15 cellular contexts compared by ENCODE assay signal in the genomic region with DNA sequence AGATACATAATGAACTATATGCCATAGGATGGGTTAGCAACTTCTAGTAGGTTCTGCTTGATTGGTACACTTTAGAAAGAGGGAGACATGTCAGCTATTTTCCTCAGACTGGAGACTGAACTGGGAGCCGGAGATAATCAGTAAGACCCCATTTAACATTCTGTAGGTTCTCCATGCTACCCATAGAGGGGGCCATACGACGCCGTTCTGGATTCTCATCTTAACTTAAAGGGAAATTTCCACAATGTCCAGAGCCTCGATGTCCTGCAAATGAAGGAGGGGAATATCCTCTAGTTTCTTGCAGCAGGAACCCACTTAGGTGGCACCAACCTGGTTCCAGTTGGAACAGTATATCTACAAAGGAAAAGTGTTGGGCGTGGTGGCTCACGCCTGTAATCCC. TPM values are rescaled to one million over a fixed set of nuclear protein-coding genes. Genes with fewer than 3 reads are reported as not detected.
DNase-seq lines count a peak whose midpoint lies in the region; ATAC-seq, FAIRE-seq and TF ChIP-seq lines count a peak whose summit lies in the region.
"Had no signal": no experiment of that assay in that cellular context is flagged by ENCODE, and none has a peak within 500 bp of the region (broad histone marks: within the 10 kb centered on the region; RNA-seq: fewer than 3 reads in every experiment).

No MANE protein-coding gene starts in this region.

- peak; percentile 18 to 44; a peak in 1 of 4 replicates for TF ChIP-seq RAD21 in K562 (CRISPR knock-in tag; conservative IDR thresholded peaks at IDR 0.05 in 1 of 2, IDR thresholded peaks at IDR 0.05 in 1 of 2)

- 19% methylated on average over 7 of the region's 7 CpGs for WGBS in K562 (ENCODE audit: insufficient coverage, low coverage, missing lambda C conversion rate)

- POLR2A ChIA-PET in K562 (lab: Yijun Ruan, JAX) = interaction anchor here (1.1 kb wide), 1 partner anchor 22 kb away, joined by 3 read pairs; no protein-coding TSS in a partner anchor

- H3K9me3 ChIP-seq in K562 (replicated peaks; ENCODE audit: control insufficient read depth, insufficient read depth, low read depth, low read length) = no peaks in the 10 kb centered on the region
- H3K9me3 ChIP-seq: esophagus muscularis mucosa had no signal

- H4K20me1 ChIP-seq in K562 (replicated peaks; ENCODE audit: control insufficient read depth, insufficient read depth, low read length) = no peaks in the 10 kb centered on the region

- peaks cover 19 to 47% of the 10 kb centered on the region in 2 experiments for H3K27me3 ChIP-seq in K562 (ENCODE audit: control insufficient read depth in 2 of 2, insufficient read depth in 2 of 2, low read length in 2 of 2)

- TF ChIP-seq EP300 in K562 (IDR thresholded peaks at IDR 0.05; ENCODE audit: low read length) = no peak

- H3K36me3 ChIP-seq in K562 (ENCODE audit: control insufficient read depth, insufficient read depth, low read length) = no peaks in the 10 kb centered on the region
- H3K36me3 ChIP-seq: esophagus muscularis mucosa had no signal

- peak; percentile 67 for FAIRE-seq in K562 (lab: Jason Lieb, UNC)
- FAIRE-seq: GM18507 had no signal

- no peaks in the 10 kb centered on the region for H3K79me2 ChIP-seq in K562 (ENCODE audit: control insufficient read depth, insufficient read depth, low read length)

- intact Hi-C loops in K562 (cut with micrococcal nuclease) = no loop called here

- DNase-seq in NCI-H748 (lab: John Stamatoyannopoulos, UW; ENCODE audit: unreplicated experiment) (peak; percentile 19), NCI-H748 treated with DMSO at 0.1 percent for 48 hours (lab: John Stamatoyannopoulos, UW) (no peak), Kasumi-1 (lab: John Stamatoyannopoulos, UW) (peak; percentile 59 to 69), K562 (ENCODE audit: extremely low read depth in 1 of 4, low spot score in 3 of 4) (peak; percentile 42 to 57 (median 50)), neural crest cell (ENCODE audit: low read depth, low spot score) (no peak)
- no peak for DNase-seq in activated T-cell treated with anti-CD3 and anti-CD28 coated beads, Interleukin-2, amount 50 U/mL, for 1 hour
- DNase-seq: GOT3; stimulated activated naive CD8-positive, alpha-beta T cell treated with anti-CD3 and anti-CD28 coated beads, Interleukin-15, Interleukin-2, amounts not matched to agents 100 U/mL and 50 U/mL, for 24 hours had no signal

- ATAC-seq in K562 (peak; percentile 85), GM21737 (IDR thresholded peaks at IDR 0.05; ENCODE audit: unreplicated experiment) (no peak), GM19351 (IDR thresholded peaks at IDR 0.05; ENCODE audit: unreplicated experiment) (no peak)
- ATAC-seq: stimulated activated naive CD8-positive, alpha-beta T cell treated with anti-CD3 and anti-CD28 coated beads, Interleukin-15, Interleukin-2, amounts not matched to agents 100 U/mL and 50 U/mL, for 24 hours had no signal

- H3K4me1 Mint-ChIP-seq in neural crest cell = no peaks in the 10 kb centered on the region

- H2AFZ ChIP-seq in K562 (ENCODE audit: low read depth, low read length) = no peak overlapping the region

- CTCF ChIA-PET in K562 (lab: Yijun Ruan, JAX; ENCODE audit: low intra/inter-chr PET ratio) = no interaction called here

- BruUV-seq in K562 (replicated peaks; lab: Mats Ljungman, UMichigan) = no TSS peak

- no peak overlapping the region for H3K4me2 ChIP-seq in K562 (ENCODE audit: insufficient read depth, low read length)

- no peak overlapping the region for H3K27ac ChIP-seq in K562 (ENCODE audit: extremely low read depth, low read depth, low read length)
- H3K27ac ChIP-seq: esophagus muscularis mucosa had no signal

- no peak overlapping the region for H3K4me3 Mint-ChIP-seq in neural crest cell
- H3K4me3 Mint-ChIP-seq: activated naive CD8-positive, alpha-beta T cell; mesothelial cell of epicardium had no signal

- peaks cover 4% of the 10 kb centered on the region for H3K27me3 Mint-ChIP-seq in neural crest cell (ENCODE audit: low read depth)

- H3K36me3 Mint-ChIP-seq in neural crest cell (ENCODE audit: low read depth) = no peaks in the 10 kb centered on the region
- H3K36me3 Mint-ChIP-seq: activated naive CD8-positive, alpha-beta T cell; mesothelial cell of epicardium had no signal

- no peaks in the 10 kb centered on the region for H3K4me1 ChIP-seq in K562 (replicated peaks in 1 of 2; ENCODE audit: control insufficient read depth in 2 of 2, insufficient read depth in 2 of 2, low read length in 2 of 2)
- H3K4me1 ChIP-seq: esophagus muscularis mucosa had no signal

- TF ChIP-seq CTCF in K562 (IDR thresholded peaks at IDR 0.05 in 2 of 3, conservative IDR thresholded peaks at IDR 0.05 in 1 of 3; ENCODE audit: insufficient read depth in 2 of 3, low read depth in 1 of 3, low read length in 3 of 3) (peak; percentile 49 to 60 (median 60)), neural crest cell (conservative IDR thresholded peaks at IDR 0.05) (peak; percentile 59)

- no peaks in the 10 kb centered on the region for H3K9me3 Mint-ChIP-seq in neural crest cell
- H3K9me3 Mint-ChIP-seq: mesothelial cell of epicardium had no signal

- no peak overlapping the region for H3K4me3 ChIP-seq in K562
- H3K4me3 ChIP-seq: esophagus muscularis mucosa had no signal

- no peak overlapping the region for H3K9ac ChIP-seq in K562 (ENCODE audit: insufficient read depth in 1 of 2, low read depth in 2 of 2, low read length in 2 of 2)

- no peak for TF ChIP-seq POLR2A in K562 (conservative IDR thresholded peaks at IDR 0.05)

- H3K27ac Mint-ChIP-seq in neural crest cell (ENCODE audit: unreplicated experiment) = no peak overlapping the region
- H3K27ac Mint-ChIP-seq: activated naive CD8-positive, alpha-beta T cell; mesothelial cell of epicardium had no signal

- no peaks in the 10 kb centered on the region for H3K9me1 ChIP-seq in K562 (ENCODE audit: control insufficient read depth, insufficient read depth, low read length)

- in situ Hi-C loops in K562 (cut with MboI) = no loop called here

RNA-seq across cellular contexts. Expression of a gene that starts 22.3 kb away (rescaled TPM):
- total RNA-seq in K562 (2011; cell fraction: chromatin; rRNA removed; ENCODE audit: low replicate concordance) = 380 and 708 TPM in 2 replicates
- 320 and 388 TPM in 2 replicates for total RNA-seq in K562 (2011; cell fraction: nucleolus; rRNA removed)
- total RNA-seq in K562 (2011; cell fraction: nucleoplasm; rRNA removed) = 349 and 479 TPM in 2 replicates
- 2,275 and 2,438 TPM in 2 replicates for total RNA-seq in K562 (2014; rRNA removed)
- 6,105 and 6,135 TPM in 2 replicates for total RNA-seq in K562 (2014; rRNA removed; fragmentation: Illumina TruSeq; extraction: Trizol)
- 5,186 and 5,639 TPM in 2 replicates for total RNA-seq in K562 (2015; rRNA removed; fragmentation: Illumina TruSeq; extraction: Trizol)
- 2,894 and 2,951 TPM in 2 replicates for total RNA-seq in K562 (2021)
- polyA plus RNA-seq in K562 (2011; rRNA removed) = 2,553 and 3,164 TPM in 2 replicates
- 324 and 4,326 TPM in 2 replicates for polyA plus RNA-seq in K562 (2011; cell fraction: cytosol; rRNA removed)
- 680 and 968 TPM in 2 replicates for polyA plus RNA-seq in K562 (2011; cell fraction: nucleus; rRNA removed)
- polyA plus RNA-seq in K562 (2012) = 3,341 and 5,906 TPM in 2 replicates
- polyA plus RNA-seq in K562 (2014; fragmentation: Illumina TruSeq; extraction: Trizol) = 4,182 and 5,696 TPM in 2 replicates
- 1,000 to 10,000 TPM; 4,099 to 6,909 TPM for polyA plus RNA-seq in K562 (2014; fragmentation: Nextera tagmentation; extraction: Ambion mirVana)
- polyA plus RNA-seq in K562 (2014; rRNA removed) = 2,789 and 6,654 TPM in 2 replicates
- polyA minus RNA-seq in K562 (2011; rRNA and poly(A)+ RNA removed) = 1,992 and 2,499 TPM in 2 replicates
- 3,102 and 3,979 TPM in 2 replicates for polyA minus RNA-seq in K562 (2011; cell fraction: cytosol; rRNA and poly(A)+ RNA removed)
- 305 and 418 TPM in 2 replicates for polyA minus RNA-seq in K562 (2011; cell fraction: nucleus; rRNA and poly(A)+ RNA removed)
- 2,514 and 2,574 TPM in 2 replicates for total RNA-seq in neural crest cell

RNA-seq across cellular contexts. Expression of a gene that starts 54.1 kb away (rescaled TPM):
- 0.21 TPM in 1 of 2 replicates, not detected in the other for total RNA-seq in K562 (2011; cell fraction: chromatin; rRNA removed; ENCODE audit: low replicate concordance)
- total RNA-seq in K562 (2011; cell fraction: nucleolus; rRNA removed) = 0.17 TPM in 1 of 2 replicates, not detected in the other
- total RNA-seq in K562 (2011; cell fraction: nucleoplasm; rRNA removed) = not detected in 2 replicates
- total RNA-seq in K562 (2014; rRNA removed) (0.05 TPM in 1 of 2 replicates, not detected in the other), K562 (2014; rRNA removed; fragmentation: Illumina TruSeq; extraction: Trizol) (not detected in 2 replicates), K562 (2015; rRNA removed; fragmentation: Illumina TruSeq; extraction: Trizol) (not detected in 2 replicates), K562 (2021) (0.18 TPM in 1 of 2 replicates, not detected in the other), neural crest cell (2.4 TPM in 2 replicates)
- polyA plus RNA-seq in K562 (2011; rRNA removed) (not detected in 2 replicates), K562 (2014; fragmentation: Illumina TruSeq; extraction: Trizol) (not detected in 2 replicates), K562 (2014; fragmentation: Nextera tagmentation; extraction: Ambion mirVana) (not detected), K562 (2014; rRNA removed) (0.11 TPM in 1 of 2 replicates, not detected in the other)
- 0.06 TPM in 1 of 2 replicates, not detected in the other for polyA plus RNA-seq in K562 (2011; cell fraction: cytosol; rRNA removed)
- polyA plus RNA-seq in K562 (2011; cell fraction: nucleus; rRNA removed) = 0.11 and 0.22 TPM in 2 replicates
- polyA plus RNA-seq in K562 (2012) = 0.04 and 0.05 TPM in 2 replicates
- not detected in 2 replicates for polyA minus RNA-seq in K562 (2011; rRNA and poly(A)+ RNA removed)
- not detected in 2 replicates for polyA minus RNA-seq in K562 (2011; cell fraction: cytosol; rRNA and poly(A)+ RNA removed)
- 0.13 and 0.22 TPM in 2 replicates for polyA minus RNA-seq in K562 (2011; cell fraction: nucleus; rRNA and poly(A)+ RNA removed)
- total RNA-seq: NCI-H460 had no signal

RNA-seq across cellular contexts. Expression of a gene that starts 56.3 kb away (rescaled TPM):
- not detected in 2 replicates for total RNA-seq in K562 (2011; cell fraction: chromatin; rRNA removed; ENCODE audit: low replicate concordance)
- not detected in 2 replicates for total RNA-seq in K562 (2011; cell fraction: nucleolus; rRNA removed)
- total RNA-seq in K562 (2011; cell fraction: nucleoplasm; rRNA removed) = not detected in 2 replicates
- not detected in 2 replicates for total RNA-seq in K562 (2014; rRNA removed)
- total RNA-seq in K562 (2014; rRNA removed; fragmentation: Illumina TruSeq; extraction: Trizol) = not detected in 2 replicates
- total RNA-seq in K562 (2015; rRNA removed; fragmentation: Illumina TruSeq; extraction: Trizol) = not detected in 2 replicates
- not detected in 2 replicates for total RNA-seq in K562 (2021)
- not detected in 2 replicates for polyA plus RNA-seq in K562 (2011; rRNA removed)
- polyA plus RNA-seq in K562 (2011; cell fraction: cytosol; rRNA removed) = not detected in 2 replicates
- polyA plus RNA-seq in K562 (2011; cell fraction: nucleus; rRNA removed) = not detected in 2 replicates
- polyA plus RNA-seq in K562 (2012) = not detected in 2 replicates
- polyA plus RNA-seq in K562 (2014; fragmentation: Illumina TruSeq; extraction: Trizol) = not detected in 2 replicates
- not detected for polyA plus RNA-seq in K562 (2014; fragmentation: Nextera tagmentation; extraction: Ambion mirVana)
- polyA plus RNA-seq in K562 (2014; rRNA removed) = not detected in 2 replicates
- not detected in 2 replicates for polyA minus RNA-seq in K562 (2011; rRNA and poly(A)+ RNA removed)
- polyA minus RNA-seq in K562 (2011; cell fraction: cytosol; rRNA and poly(A)+ RNA removed) = not detected in 2 replicates
- not detected in 2 replicates for polyA minus RNA-seq in K562 (2011; cell fraction: nucleus; rRNA and poly(A)+ RNA removed)
- 0.51 and 0.52 TPM in 2 replicates for total RNA-seq in neural crest cell
- total RNA-seq: esophagus muscularis mucosa, mesothelial cell of epicardium, NCI-H460 had no signal

Comparison
In these comparisons a context has a peak if more than half of its experiments do, and no peak if none do; other contexts are left out.
1. DNase-seq: peak in NCI-H748 (single experiment), Kasumi-1 (2 of 2) and K562 (4 of 4); none in NCI-H748 treated with DMSO at 0.1 percent for 48 hours (single experiment), neural crest cell (single experiment) and activated T-cell treated with anti-CD3 and anti-CD28 coated beads, Interleukin-2, amount 50 U/mL, for 1 hour (single experiment).